In genomic region chr6:158787395-158787794, GRCh38 we compare ENCODE assay signal across 2 cellular contexts.
TF ChIP-seq lines count a peak whose summit lies in the region.

No MANE protein-coding gene starts in this region.

TF ChIP-seq in HCT116, 20 proteins besides CTCF, POLR2A, EP300 and RAD21:
- TF ChIP-seq SIN3A (IDR thresholded peaks at IDR 0.05; ENCODE audit: low read depth): no peak
- TF ChIP-seq YY1 (IDR thresholded peaks at IDR 0.05; ENCODE audit: extremely low read depth, insufficient replicate concordance, low read depth, low read length): no peak
- no peak for TF ChIP-seq CBX3 (IDR thresholded peaks at IDR 0.05; ENCODE audit: low read depth)

TF ChIP-seq in HEK293T, 16 proteins besides CTCF, POLR2A, EP300 and RAD21:
- no peak for TF ChIP-seq PKNOX1 (IDR thresholded peaks at IDR 0.05)
- TF ChIP-seq FOXM1 (IDR thresholded peaks at IDR 0.05; ENCODE audit: borderline replicate concordance): no peak
- no peak for TF ChIP-seq ELF4 (IDR thresholded peaks at IDR 0.05)
- TF ChIP-seq ARNT (IDR thresholded peaks at IDR 0.05): no peak
- no peak for TF ChIP-seq FOXA1 (IDR thresholded peaks at IDR 0.05)
